ENCODE assay signal across 1 cellular context in genomic region chr17:48025904-48026502, GRCh38.
TF ChIP-seq lines count a peak whose summit lies in the region.

No MANE protein-coding gene starts in this region.

TF ChIP-seq in HCT116, 20 proteins besides CTCF, POLR2A, EP300 and RAD21 (continued from another document):
- TF ChIP-seq ATF3 (IDR thresholded peaks at IDR 0.05) = no peak
- no peak for TF ChIP-seq FOSL1 (IDR thresholded peaks at IDR 0.05; ENCODE audit: low read depth)
